Comparison of ENCODE assay signal across 8 cellular contexts in genomic region chr16:8173111-8173644, GRCh38.
A peak's percentile ranks its signal among the peaks of the same experiment; 100 is the strongest.
DNase-seq lines count a peak whose midpoint lies in the region; ATAC-seq and TF ChIP-seq lines count a peak whose summit lies in the region.

No MANE protein-coding gene starts in this region.

- no peak overlapping the region for H3K9ac ChIP-seq in OCI-LY1 (ENCODE audit: low read length)

- no peak overlapping the region for H2AFZ ChIP-seq in OCI-LY1 (ENCODE audit: low read length)

- H3K36me3 ChIP-seq in OCI-LY1 (ENCODE audit: insufficient read depth, low read length) (no peaks in the 10 kb centered on the region), breast epithelium (no peaks in the 10 kb centered on the region)

- H3F3A ChIP-seq in OCI-LY1 (ENCODE audit: insufficient read depth, low read length), result no peaks in the 10 kb centered on the region

- H3K79me2 ChIP-seq in OCI-LY1 (ENCODE audit: insufficient read depth, low read length), result no peaks in the 10 kb centered on the region

- H3K4me1 ChIP-seq in OCI-LY1 (ENCODE audit: insufficient read depth, low read length, severe bottlenecking), result no peaks in the 10 kb centered on the region
- H3K4me1 ChIP-seq in breast epithelium, result no peaks in the 10 kb centered on the region

- TF ChIP-seq POLR2A in breast epithelium (IDR thresholded peaks at IDR 0.05), result no peak

- H3K27me3 ChIP-seq in OCI-LY1 (ENCODE audit: insufficient read depth, low read length) (0 out of 2 replicates have a peak, but pooled peaks cover 6% of the 10 kb centered on the region), breast epithelium (no peaks in the 10 kb centered on the region)

- H3K9me2 ChIP-seq in OCI-LY1 (ENCODE audit: low read depth, low read length), result no peaks in the 10 kb centered on the region

- no peak for ATAC-seq in GM18907 (IDR thresholded peaks at IDR 0.05; ENCODE audit: unreplicated experiment)

- no peaks in the 10 kb centered on the region for H3K9me3 ChIP-seq in OCI-LY1 (ENCODE audit: low read length)
- no peaks in the 10 kb centered on the region for H3K9me3 ChIP-seq in breast epithelium

- DNase-seq in NOMO-1 (lab: John Stamatoyannopoulos, UW; ENCODE audit: unreplicated experiment in 2 of 2), result peak; percentile 2 to 15
- DNase-seq in NOMO-1 treated with dmso at 0.1 percent for 144 hours (lab: John Stamatoyannopoulos, UW; ENCODE audit: unreplicated experiment), result no peak
- DNase-seq in HuH-7.5 (ENCODE audit: low spot score), result peak; percentile 47
- peak; percentile 33 to 67 for DNase-seq in breast epithelium (ENCODE audit: low spot score in 2 of 2)
- peak; percentile 87 for DNase-seq in kidney tubule cell (ENCODE audit: low spot score)
- DNase-seq in stimulated activated CD8-positive, alpha-beta memory T cell treated with anti-CD3 and anti-CD28 coated beads, Interleukin-2, amount 100 ng/mL, for 48 hours (ENCODE audit: low read depth in 2 of 2), result peak; percentile 4 to 26

- no peak overlapping the region for H3K4me2 ChIP-seq in OCI-LY1 (ENCODE audit: low read length)

- no peaks in the 10 kb centered on the region for H4K20me1 ChIP-seq in OCI-LY1 (ENCODE audit: insufficient read depth, low read length)

- intact Hi-C loops in breast epithelium (cut with DNase I; ENCODE audit: low total_unique reads), result no loop called here

- H3K4me3 ChIP-seq in OCI-LY1 (ENCODE audit: low read depth, low read length, poor library complexity, severe bottlenecking), result no peak overlapping the region
- no peak overlapping the region for H3K4me3 ChIP-seq in breast epithelium

- H3K27ac ChIP-seq in OCI-LY1 (ENCODE audit: low read depth, low read length, poor library complexity, severe bottlenecking), result no peak overlapping the region
- H3K27ac ChIP-seq in breast epithelium, result no peak overlapping the region

- TF ChIP-seq CTCF in OCI-LY1 (IDR thresholded peaks at IDR 0.05; ENCODE audit: low read length) (peak; percentile 92), breast epithelium (IDR thresholded peaks at IDR 0.05) (peak; percentile 37 to 80 (median 70))
